In genomic region chr2:191165190-191165643, GRCh38 we compare ENCODE assay signal across 8 cellular contexts. TPM values are rescaled to one million over a fixed set of nuclear protein-coding genes. Genes with fewer than 3 reads are reported as not detected.
DNase-seq lines count a peak whose midpoint lies in the region; ATAC-seq and TF ChIP-seq lines count a peak whose summit lies in the region.

No MANE protein-coding gene starts in this region.

- no peaks in the 10 kb centered on the region for H3K9me3 Mint-ChIP-seq in naive thymus-derived CD4-positive, alpha-beta T cell

- no peaks in the 10 kb centered on the region for H3K9me3 ChIP-seq in naive thymus-derived CD4-positive, alpha-beta T cell (ENCODE audit: control insufficient read depth in 2 of 3, low read length in 3 of 3)

- CTCF ChIA-PET in naive thymus-derived CD4-positive, alpha-beta T cell (lab: Charles Lee): interaction anchor here (0.6 to 5.0 kb wide), 17 partner anchors 10 to 998 kb away, joined by 3 to 48 read pairs (median 5); no protein-coding TSS in a partner anchor

- TF ChIP-seq EP300 in Ishikawa (IDR thresholded peaks at IDR 0.05; ENCODE audit: borderline replicate concordance): no peak

- ATAC-seq in GM19468 (IDR thresholded peaks at IDR 0.05; ENCODE audit: extremely low read depth, unreplicated experiment): peak; percentile 46
- ATAC-seq in naive thymus-derived CD4-positive, alpha-beta T cell: peak; percentile 79

- no peaks in the 10 kb centered on the region for H3K4me1 ChIP-seq in naive thymus-derived CD4-positive, alpha-beta T cell (ENCODE audit: control insufficient read depth in 2 of 2, insufficient read depth in 2 of 2, low read length in 2 of 2)

- DNase-seq in NCI-H1092 treated with DMSO at 0.1 percent for 48 hours (lab: John Stamatoyannopoulos, UW) (peak; percentile 36), NCI-H1092 (lab: John Stamatoyannopoulos, UW) (no peak), SK-N-DZ (ENCODE audit: low spot score) (peak; percentile 26), epithelial cell of prostate (ENCODE audit: low read depth, low spot score) (no peak), mucosa of gallbladder (ENCODE audit: low spot score) (no peak)
- DNase-seq in naive thymus-derived CD4-positive, alpha-beta T cell: peak in 6 of 9 donors; percentile 22 to 65 (median 52)

- peaks cover 0 to 2% (median 0%) of the 10 kb centered on the region in 5 donors for H3K36me3 Mint-ChIP-seq in naive thymus-derived CD4-positive, alpha-beta T cell

- H3K27me3 ChIP-seq in naive thymus-derived CD4-positive, alpha-beta T cell (ENCODE audit: control insufficient read depth in 2 of 2, insufficient read depth in 2 of 2, low read length in 2 of 2): no peaks in the 10 kb centered on the region

- H3K27ac Mint-ChIP-seq in naive thymus-derived CD4-positive, alpha-beta T cell: peak overlapping the region in 2 of 9 donors; percentile 51 to 56

- peaks cover 0 to 8% (median 2%) of the 10 kb centered on the region in 5 donors for H3K27me3 Mint-ChIP-seq in naive thymus-derived CD4-positive, alpha-beta T cell

- POLR2A ChIA-PET in naive thymus-derived CD4-positive, alpha-beta T cell (lab: Charles Lee): interaction anchor here (0.7 kb wide), 1 partner anchor 511 kb away, joined by 4 read pairs; no protein-coding TSS in a partner anchor

- H3K27ac ChIP-seq in epithelial cell of prostate: peak overlapping the region; percentile 100
- no peak overlapping the region for H3K27ac ChIP-seq in naive thymus-derived CD4-positive, alpha-beta T cell (ENCODE audit: low read depth, low read length)

- peaks cover 2 to 18% (median 10%) of the 10 kb centered on the region in 7 donors for H3K4me1 Mint-ChIP-seq in naive thymus-derived CD4-positive, alpha-beta T cell

- peak overlapping the region in 1 of 10 donors; percentile 50 for H3K4me3 Mint-ChIP-seq in naive thymus-derived CD4-positive, alpha-beta T cell

- TF ChIP-seq RAD21 in Ishikawa (IDR thresholded peaks at IDR 0.05; ENCODE audit: low read depth): peak; percentile 85

- intact Hi-C loops in naive thymus-derived CD4-positive, alpha-beta T cell (cut with micrococcal nuclease): loop anchor here (1.0 to 5.0 kb wide), 15 partner anchors 37 to 997 kb away; partner anchors contain the start of gene MYO1B (in 2 of the 2)

- no peaks in the 10 kb centered on the region for H3K36me3 ChIP-seq in naive thymus-derived CD4-positive, alpha-beta T cell (ENCODE audit: control insufficient read depth in 2 of 3, insufficient read depth in 3 of 3, low read length in 3 of 3)

- no peak overlapping the region for H3K4me3 ChIP-seq in naive thymus-derived CD4-positive, alpha-beta T cell (ENCODE audit: low read length)

TF ChIP-seq in Ishikawa, 13 proteins besides CTCF, POLR2A, EP300 and RAD21:
- TF ChIP-seq CEBPB (IDR thresholded peaks at IDR 0.05) (no peak), USF1 (IDR thresholded peaks at IDR 0.05) (no peak)

RNA-seq across cellular contexts. Expression of gene STAT4, which starts 14.4 kb away (rescaled TPM):
- 0.42 and 0.83 TPM in 2 replicates for polyA plus RNA-seq in SK-N-DZ (2014; cell fraction: cytosol; rRNA removed)
- polyA plus RNA-seq in SK-N-DZ (2014; cell fraction: nucleus; rRNA removed): 0.18 and 3.7 TPM in 2 replicates
- total RNA-seq in naive thymus-derived CD4-positive, alpha-beta T cell: 100 to 1,000 TPM; 106 to 132 (median 122) TPM
- polyA plus RNA-seq in naive thymus-derived CD4-positive, alpha-beta T cell: 10 to 100 TPM; 52.4 to 78.2 TPM
- total RNA-seq in mucosa of gallbladder: 4.8 TPM

Comparison
In these comparisons a context has a peak if more than half of its experiments do, and no peak if none do; other contexts are left out.
1. DNase-seq: peak in NCI-H1092 treated with DMSO at 0.1 percent for 48 hours (single experiment), SK-N-DZ (single experiment) and naive thymus-derived CD4-positive, alpha-beta T cell (6 of 9); none in NCI-H1092 (single experiment), epithelial cell of prostate (single experiment) and mucosa of gallbladder (single experiment).
2. RNA of gene STAT4, which starts 14.4 kb away (total RNA-seq): 106 to 132 TPM in naive thymus-derived CD4-positive, alpha-beta T cell; 4.8 TPM in mucosa of gallbladder (single experiment); every median in the first group is over 10 times any median in the second.